In genomic region chr17:49210158-49211029, GRCh38 we compare ENCODE assay signal across 8 cellular contexts. TPM values are rescaled to one million over a fixed set of nuclear protein-coding genes. Genes with fewer than 3 reads are reported as not detected.
DNase-seq lines count a peak whose midpoint lies in the region; ATAC-seq and TF ChIP-seq lines count a peak whose summit lies in the region.

TSS of gene ABI3 (plus strand) at chr17:49210707. CDS start at chr17:49210725, 18 bp downstream.
TSS of gene GNGT2 (minus strand) at chr17:49210574. CDS start at chr17:49207422, 3,152 bp downstream.

- intact Hi-C loops in CD8-positive, alpha-beta T cell (cut with DNase I, micrococcal nuclease), result loop anchor here (1.0 to 10.0 kb wide), 3 partner anchors 8 to 316 kb away; partner anchors contain the start of gene ATP5MC1 (in 1 of the 2)
- intact Hi-C loops in sigmoid colon (cut with DNase I), result no loop called here

- peaks cover 78% of the 10 kb centered on the region for H3K4me1 ChIP-seq in CD8-positive, alpha-beta T cell (ENCODE audit: insufficient read depth, low read length)
- H3K4me1 ChIP-seq in HUES6 (ENCODE audit: control insufficient read depth, insufficient read depth, low read length) (peaks cover 32% of the 10 kb centered on the region), gastroesophageal sphincter (peaks cover 0 to 30% (median 4%) of the 10 kb centered on the region in 3 donors), sigmoid colon (no peaks in the 10 kb centered on the region)

- CTCF ChIA-PET in CD8-positive, alpha-beta T cell (lab: Charles Lee), result interaction anchor here (0.6 to 13.8 kb wide), 6 partner anchors 11 to 222 kb away, joined by 3 to 179 read pairs (median 14); partner anchors contain the start of gene PHOSPHO1
- CTCF ChIA-PET in activated CD8-positive, alpha-beta T cell treated with anti-CD3 and anti-CD28 coated beads, Interleukin-2, amount 10 ng/mL, durations not matched to agents 7 days and 5 days (lab: Charles Lee), result interaction anchor here (1.3 to 6.7 kb wide), 5 partner anchors 8 to 30 kb away, joined by 6 to 77 read pairs (median 20); no protein-coding TSS in a partner anchor

- peaks cover 71% of the 10 kb centered on the region for H3K4me1 Mint-ChIP-seq in CD8-positive, alpha-beta T cell (ENCODE audit: low read depth)
- peaks cover 62% of the 10 kb centered on the region for H3K4me1 Mint-ChIP-seq in activated CD8-positive, alpha-beta T cell treated with anti-CD3 and anti-CD28 coated beads, Interleukin-2, amount 10 ng/mL, durations not matched to agents 7 days and 5 days (ENCODE audit: low read depth)

- TF ChIP-seq POLR2A in gastroesophageal sphincter (IDR thresholded peaks at IDR 0.05) (no peak), sigmoid colon (IDR thresholded peaks at IDR 0.05) (no peak)

- TF ChIP-seq EP300 in gastroesophageal sphincter (IDR thresholded peaks at IDR 0.05) (no peak), sigmoid colon (IDR thresholded peaks at IDR 0.05) (no peak)

- peak within 1 kb of the TSS; percentile 45 for H3K9ac ChIP-seq in HUES6 (ENCODE audit: low read length)

- ATAC-seq in CD8-positive, alpha-beta T cell, result peak; percentile 80
- ATAC-seq in GM21360 (IDR thresholded peaks at IDR 0.05; ENCODE audit: unreplicated experiment) (peak; percentile 61), gastroesophageal sphincter (peak; percentile 67)
- ATAC-seq in activated CD8-positive, alpha-beta T cell treated with anti-CD3 and anti-CD28 coated beads, Interleukin-2, amount 10 ng/mL, durations not matched to agents 7 days and 5 days, result peak; percentile 83

- H3K27me3 ChIP-seq in CD8-positive, alpha-beta T cell (ENCODE audit: insufficient read depth, low read length), result no peaks in the 10 kb centered on the region
- no peaks in the 10 kb centered on the region for H3K27me3 ChIP-seq in HUES6 (ENCODE audit: control insufficient read depth, insufficient read depth, low read length)
- H3K27me3 ChIP-seq in gastroesophageal sphincter, result peaks cover 40% of the 10 kb centered on the region
- peaks cover 0 to 22% (median 0%) of the 10 kb centered on the region in 3 donors for H3K27me3 ChIP-seq in sigmoid colon

- 15 to 17% methylated on average over 3 to 8 of the region's 22 CpGs for WGBS in gastroesophageal sphincter (ENCODE audit: low coverage in 1 of 2), 2 donors
- WGBS in sigmoid colon, 2 donors, result 25 to 58% methylated on average over 22 of the region's 22 CpGs

- no peaks in the 10 kb centered on the region for H3K9me3 ChIP-seq in CD8-positive, alpha-beta T cell (ENCODE audit: low read length)
- H3K9me3 ChIP-seq in HUES6 (ENCODE audit: control insufficient read depth, insufficient read depth, low read depth, low read length), result no peaks in the 10 kb centered on the region
- H3K9me3 ChIP-seq in gastroesophageal sphincter, result no peaks in the 10 kb centered on the region
- no peaks in the 10 kb centered on the region for H3K9me3 ChIP-seq in sigmoid colon

- H3K27ac ChIP-seq in CD8-positive, alpha-beta T cell (ENCODE audit: low read depth, low read length), result peak within 1 kb of the TSS; percentile 61
- H3K27ac ChIP-seq in HUES6 (ENCODE audit: low read depth, low read length) (no peak within 1 kb of the TSS), gastroesophageal sphincter (peak within 1 kb of the TSS in 3 of 4 donors; percentile 55 to 78 (median 64)), sigmoid colon (peak within 1 kb of the TSS; percentile 39 to 61 (median 57))

- no peaks in the 10 kb centered on the region for H3K9me3 Mint-ChIP-seq in CD8-positive, alpha-beta T cell
- no peaks in the 10 kb centered on the region for H3K9me3 Mint-ChIP-seq in activated CD8-positive, alpha-beta T cell treated with anti-CD3 and anti-CD28 coated beads, Interleukin-2, amount 10 ng/mL, durations not matched to agents 7 days and 5 days (ENCODE audit: insufficient read depth)

- H3K36me3 Mint-ChIP-seq in CD8-positive, alpha-beta T cell, result peaks cover 17% of the 10 kb centered on the region
- peaks cover 64% of the 10 kb centered on the region for H3K36me3 Mint-ChIP-seq in activated CD8-positive, alpha-beta T cell treated with anti-CD3 and anti-CD28 coated beads, Interleukin-2, amount 10 ng/mL, durations not matched to agents 7 days and 5 days (ENCODE audit: low read depth)

- no peak for TF ChIP-seq CTCF in CD8-positive, alpha-beta T cell (IDR thresholded peaks at IDR 0.05)
- TF ChIP-seq CTCF in gastroesophageal sphincter (IDR thresholded peaks at IDR 0.05) (no peak), sigmoid colon (IDR thresholded peaks at IDR 0.05) (no peak)

- H3K4me3 ChIP-seq in CD8-positive, alpha-beta T cell (ENCODE audit: low read depth, low read length), result peak within 1 kb of the TSS; percentile 86
- H3K4me3 ChIP-seq in HUES6 (ENCODE audit: low read depth, low read length) (peak within 1 kb of the TSS; percentile 46), gastroesophageal sphincter (peak within 1 kb of the TSS; percentile 4 to 48), sigmoid colon (peak within 1 kb of the TSS in 3 of 4 donors; percentile 31 to 35 (median 31))

- H3K27ac Mint-ChIP-seq in CD8-positive, alpha-beta T cell, result peak within 1 kb of the TSS; percentile 91
- H3K27ac Mint-ChIP-seq in activated CD8-positive, alpha-beta T cell treated with anti-CD3 and anti-CD28 coated beads, Interleukin-2, amount 10 ng/mL, durations not matched to agents 7 days and 5 days, result peak within 1 kb of the TSS; percentile 89

- peak in 5 of 7 experiments; percentile 43 to 77 (median 69) for DNase-seq in CD8-positive, alpha-beta T cell
- DNase-seq in activated CD8-positive, alpha-beta T cell treated with anti-CD3 and anti-CD28 coated beads, Interleukin-2, amount 10 ng/mL, durations not matched to agents 7 days and 5 days, result peak; percentile 84
- DNase-seq in sigmoid colon (no peak), HuH-7.5 (ENCODE audit: low spot score) (no peak), middle frontal gyrus (ENCODE audit: extremely low spot score, low spot score) (no peak)

- peak within 1 kb of the TSS; percentile 95 for H3K4me3 Mint-ChIP-seq in CD8-positive, alpha-beta T cell
- peak within 1 kb of the TSS; percentile 96 for H3K4me3 Mint-ChIP-seq in activated CD8-positive, alpha-beta T cell treated with anti-CD3 and anti-CD28 coated beads, Interleukin-2, amount 10 ng/mL, durations not matched to agents 7 days and 5 days

- H3K27me3 Mint-ChIP-seq in CD8-positive, alpha-beta T cell (ENCODE audit: low read depth), result no peaks in the 10 kb centered on the region
- no peaks in the 10 kb centered on the region for H3K27me3 Mint-ChIP-seq in activated CD8-positive, alpha-beta T cell treated with anti-CD3 and anti-CD28 coated beads, Interleukin-2, amount 10 ng/mL, durations not matched to agents 7 days and 5 days (ENCODE audit: low read depth)

- POLR2A ChIA-PET in CD8-positive, alpha-beta T cell (lab: Charles Lee), result interaction anchor here (1.1 to 10.0 kb wide), 4 partner anchors 8 to 30 kb away, joined by 3 to 99 read pairs (median 6); no protein-coding TSS in a partner anchor
- POLR2A ChIA-PET in activated CD8-positive, alpha-beta T cell treated with anti-CD3 and anti-CD28 coated beads, Interleukin-2, amount 10 ng/mL, durations not matched to agents 7 days and 5 days (lab: Charles Lee), result interaction anchor here (1.3 to 7.3 kb wide), 5 partner anchors 8 to 19 kb away, joined by 3 to 69 read pairs (median 17); no protein-coding TSS in a partner anchor

- H3K36me3 ChIP-seq in CD8-positive, alpha-beta T cell (ENCODE audit: insufficient read depth, low read length), result no peaks in the 10 kb centered on the region
- H3K36me3 ChIP-seq in HUES6 (ENCODE audit: control insufficient read depth, insufficient read depth, low read length) (no peaks in the 10 kb centered on the region), gastroesophageal sphincter (no peaks in the 10 kb centered on the region), sigmoid colon (no peaks in the 10 kb centered on the region)

RNA-seq across cellular contexts. Expression of gene ABI3, which starts in this region (rescaled TPM):
- total RNA-seq in CD8-positive, alpha-beta T cell, result 10 to 100 TPM; 12.8 to 13.6 TPM
- total RNA-seq in activated CD8-positive, alpha-beta T cell treated with anti-CD3 and anti-CD28 coated beads, Interleukin-2, amount 10 ng/mL, durations not matched to agents 7 days and 5 days, result 100 to 1,000 TPM; 110 to 117 TPM
- 1 to 10 TPM; 1.1 to 6.6 (median 5.0) TPM for total RNA-seq in gastroesophageal sphincter
- 1 to 10 TPM; 1.8 to 7.1 (median 3.0) TPM for total RNA-seq in sigmoid colon
- polyA plus RNA-seq in sigmoid colon, result 10 to 100 TPM in 2 of 3 donors, 1 to 10 TPM in 1; 7.8 to 16.0 (median 15.2) TPM

RNA-seq across cellular contexts. Expression of gene GNGT2, which starts in this region (rescaled TPM):
- 1 to 10 TPM; 3.7 to 4.1 TPM for total RNA-seq in CD8-positive, alpha-beta T cell
- total RNA-seq in activated CD8-positive, alpha-beta T cell treated with anti-CD3 and anti-CD28 coated beads, Interleukin-2, amount 10 ng/mL, durations not matched to agents 7 days and 5 days, result 10 to 100 TPM; 40.0 to 45.4 TPM
- 1 to 10 TPM in 2 of 4 donors, not detected in 2; 1.2 TPM for total RNA-seq in gastroesophageal sphincter
- 1 to 10 TPM; 1.6 to 4.2 (median 3.5) TPM for total RNA-seq in sigmoid colon
- 10 to 100 TPM in 1 of 3 donors, 1 to 10 TPM in 2; 6.6 to 11.0 (median 7.4) TPM for polyA plus RNA-seq in sigmoid colon

Comparison
In these comparisons a context has a peak if more than half of its experiments do, and no peak if none do; other contexts are left out.
1. RNA of gene ABI3 (total RNA-seq): 110 to 117 TPM in activated CD8-positive, alpha-beta T cell treated with anti-CD3 and anti-CD28 coated beads, Interleukin-2, amount 10 ng/mL, durations not matched to agents 7 days and 5 days; 12.8 to 13.6 TPM in CD8-positive, alpha-beta T cell, 1.1 to 6.6 TPM in gastroesophageal sphincter and 1.8 to 7.1 TPM in sigmoid colon; every median in the first group is over 4 times any median in the second.
2. RNA of gene GNGT2 (total RNA-seq): 40.0 to 45.4 TPM in activated CD8-positive, alpha-beta T cell treated with anti-CD3 and anti-CD28 coated beads, Interleukin-2, amount 10 ng/mL, durations not matched to agents 7 days and 5 days; 3.7 to 4.1 TPM in CD8-positive, alpha-beta T cell, 1.6 to 4.2 TPM in sigmoid colon and 1.2 TPM in gastroesophageal sphincter; every median in the first group is over 4 times any median in the second.
3. DNase-seq: peak in CD8-positive, alpha-beta T cell (5 of 7) and activated CD8-positive, alpha-beta T cell treated with anti-CD3 and anti-CD28 coated beads, Interleukin-2, amount 10 ng/mL, durations not matched to agents 7 days and 5 days (single experiment); none in sigmoid colon (single experiment), HuH-7.5 (single experiment) and middle frontal gyrus (single experiment).
4. H3K4me3 ChIP-seq: peak in every context shown above with its lines; median percentile 86 in CD8-positive, alpha-beta T cell; 46 in HUES6; 31 in sigmoid colon; 26 in gastroesophageal sphincter.
5. Peak in every context shown above with its lines, with median percentiles within 50 percentile points of each other: ATAC-seq.